Comparison of ENCODE assay signal across 1 cellular context in the genomic region with DNA sequence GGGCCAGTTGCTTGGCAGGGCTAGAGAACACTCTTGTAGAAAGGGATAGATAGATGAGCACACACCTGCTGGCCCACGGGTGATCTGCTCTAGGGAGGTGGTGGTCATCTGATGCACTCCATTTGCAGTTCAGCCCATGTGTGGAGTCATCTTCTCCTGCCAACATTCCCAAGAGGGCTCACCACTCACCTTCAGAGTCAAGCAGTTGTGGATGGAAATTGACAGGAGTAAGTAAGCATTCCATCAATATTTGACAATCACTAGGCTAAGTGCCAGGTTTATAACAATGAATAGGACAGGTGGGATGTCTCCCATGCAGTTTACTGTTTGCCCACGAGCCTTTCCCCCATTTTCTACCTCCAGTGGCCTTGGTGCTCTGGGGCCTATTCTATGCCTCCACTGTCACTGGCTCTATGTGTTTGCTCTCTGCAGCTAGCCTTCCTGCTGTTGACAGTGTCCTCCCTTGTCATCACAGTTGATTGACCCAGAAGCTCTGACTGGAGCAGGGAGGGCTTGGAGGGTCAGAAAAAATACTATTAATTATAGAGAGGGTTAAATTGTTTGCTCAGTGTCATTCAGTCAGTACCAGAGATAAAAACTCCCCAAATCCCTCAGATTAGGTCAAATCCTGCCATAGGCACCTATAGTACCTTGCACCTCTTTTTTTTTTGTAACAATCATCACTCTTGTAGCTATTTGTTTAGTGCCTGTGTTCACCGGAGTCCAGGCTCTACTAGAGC.
A peak's percentile ranks its signal among the peaks of the same experiment; 100 is the strongest.
TF ChIP-seq lines count a peak whose summit lies in the region.

No MANE protein-coding gene starts in this region.

TF ChIP-seq in HepG2, 621 proteins besides CTCF, POLR2A, EP300 and RAD21 (continued from another document and continues in another):
- TF ChIP-seq HMG20B (CRISPR knock-in tag; conservative IDR thresholded peaks at IDR 0.05) (0 out of 2 replicates have a peak, but pooled peaks have one; percentile 6), NR2F2 (IDR thresholded peaks at IDR 0.05; ENCODE audit: borderline replicate concordance, low read depth) (peak; percentile 22; the same call in 1 of the 2 replicates), RBFOX2 (IDR thresholded peaks at IDR 0.05; ENCODE audit: low read depth, low read length) (no peak), ZBTB20 (CRISPR knock-in tag; IDR thresholded peaks at IDR 0.05; ENCODE audit: borderline replicate concordance, low read depth) (peak; percentile 24; the same call in 1 of the 2 replicates), ZNF292 (CRISPR knock-in tag; IDR thresholded peaks at IDR 0.05; ENCODE audit: borderline replicate concordance, low read depth) (peak; percentile 91), FOXK1 (CRISPR knock-in tag; IDR thresholded peaks at IDR 0.05; ENCODE audit: borderline replicate concordance, low read depth) (peak; percentile 77), ZFX (CRISPR knock-in tag; IDR thresholded peaks at IDR 0.05; ENCODE audit: low read depth) (peak; percentile 86), GFI1 (CRISPR knock-in tag; IDR thresholded peaks at IDR 0.05; ENCODE audit: borderline replicate concordance) (peak; percentile 70; the same call in 1 of the 2 replicates), SNAI1 (CRISPR knock-in tag; IDR thresholded peaks at IDR 0.05; ENCODE audit: borderline replicate concordance) (no peak), HNF4A (CRISPR knock-in tag; IDR thresholded peaks at IDR 0.05) (peak; percentile 50; the same call in 1 of the 2 replicates), SKIL (CRISPR knock-in tag; IDR thresholded peaks at IDR 0.05; ENCODE audit: borderline replicate concordance) (peak; percentile 39; the same call in 1 of the 2 replicates), MYNN (CRISPR knock-in tag; IDR thresholded peaks at IDR 0.05; ENCODE audit: low read depth) (no peak), SOX5 (CRISPR knock-in tag; IDR thresholded peaks at IDR 0.05; ENCODE audit: borderline replicate concordance) (peak; percentile 98), PAF1 (CRISPR knock-in tag; IDR thresholded peaks at IDR 0.05) (no peak), ZNF264 (CRISPR knock-in tag; IDR thresholded peaks at IDR 0.05) (0 out of 2 replicates have a peak, but pooled peaks have one; percentile 50), ZNF101 (CRISPR knock-in tag; IDR thresholded peaks at IDR 0.05; ENCODE audit: borderline replicate concordance, low read depth) (no peak), ZMYM3 (CRISPR knock-in tag; IDR thresholded peaks at IDR 0.05) (peak; percentile 77; the same call in 1 of the 2 replicates), CCAR2 (optimal IDR thresholded peaks at IDR 0.05; ENCODE audit: low read depth, low read length) (no peak), ZNF501 (CRISPR knock-in tag; IDR thresholded peaks at IDR 0.05) (peak; percentile 64)
- TF ChIP-seq, protein P1, sequence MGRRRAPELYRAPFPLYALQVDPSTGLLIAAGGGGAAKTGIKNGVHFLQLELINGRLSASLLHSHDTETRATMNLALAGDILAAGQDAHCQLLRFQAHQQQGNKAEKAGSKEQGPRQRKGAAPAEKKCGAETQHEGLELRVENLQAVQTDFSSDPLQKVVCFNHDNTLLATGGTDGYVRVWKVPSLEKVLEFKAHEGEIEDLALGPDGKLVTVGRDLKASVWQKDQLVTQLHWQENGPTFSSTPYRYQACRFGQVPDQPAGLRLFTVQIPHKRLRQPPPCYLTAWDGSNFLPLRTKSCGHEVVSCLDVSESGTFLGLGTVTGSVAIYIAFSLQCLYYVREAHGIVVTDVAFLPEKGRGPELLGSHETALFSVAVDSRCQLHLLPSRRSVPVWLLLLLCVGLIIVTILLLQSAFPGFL (CRISPR knock-in tag; IDR thresholded peaks at IDR 0.05), result no peak
- TF ChIP-seq, protein P2, sequence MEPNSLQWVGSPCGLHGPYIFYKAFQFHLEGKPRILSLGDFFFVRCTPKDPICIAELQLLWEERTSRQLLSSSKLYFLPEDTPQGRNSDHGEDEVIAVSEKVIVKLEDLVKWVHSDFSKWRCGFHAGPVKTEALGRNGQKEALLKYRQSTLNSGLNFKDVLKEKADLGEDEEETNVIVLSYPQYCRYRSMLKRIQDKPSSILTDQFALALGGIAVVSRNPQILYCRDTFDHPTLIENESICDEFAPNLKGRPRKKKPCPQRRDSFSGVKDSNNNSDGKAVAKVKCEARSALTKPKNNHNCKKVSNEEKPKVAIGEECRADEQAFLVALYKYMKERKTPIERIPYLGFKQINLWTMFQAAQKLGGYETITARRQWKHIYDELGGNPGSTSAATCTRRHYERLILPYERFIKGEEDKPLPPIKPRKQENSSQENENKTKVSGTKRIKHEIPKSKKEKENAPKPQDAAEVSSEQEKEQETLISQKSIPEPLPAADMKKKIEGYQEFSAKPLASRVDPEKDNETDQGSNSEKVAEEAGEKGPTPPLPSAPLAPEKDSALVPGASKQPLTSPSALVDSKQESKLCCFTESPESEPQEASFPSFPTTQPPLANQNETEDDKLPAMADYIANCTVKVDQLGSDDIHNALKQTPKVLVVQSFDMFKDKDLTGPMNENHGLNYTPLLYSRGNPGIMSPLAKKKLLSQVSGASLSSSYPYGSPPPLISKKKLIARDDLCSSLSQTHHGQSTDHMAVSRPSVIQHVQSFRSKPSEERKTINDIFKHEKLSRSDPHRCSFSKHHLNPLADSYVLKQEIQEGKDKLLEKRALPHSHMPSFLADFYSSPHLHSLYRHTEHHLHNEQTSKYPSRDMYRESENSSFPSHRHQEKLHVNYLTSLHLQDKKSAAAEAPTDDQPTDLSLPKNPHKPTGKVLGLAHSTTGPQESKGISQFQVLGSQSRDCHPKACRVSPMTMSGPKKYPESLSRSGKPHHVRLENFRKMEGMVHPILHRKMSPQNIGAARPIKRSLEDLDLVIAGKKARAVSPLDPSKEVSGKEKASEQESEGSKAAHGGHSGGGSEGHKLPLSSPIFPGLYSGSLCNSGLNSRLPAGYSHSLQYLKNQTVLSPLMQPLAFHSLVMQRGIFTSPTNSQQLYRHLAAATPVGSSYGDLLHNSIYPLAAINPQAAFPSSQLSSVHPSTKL (CRISPR knock-in tag; IDR thresholded peaks at IDR 0.05), result peak; percentile 91
- TF ChIP-seq, protein P3, sequence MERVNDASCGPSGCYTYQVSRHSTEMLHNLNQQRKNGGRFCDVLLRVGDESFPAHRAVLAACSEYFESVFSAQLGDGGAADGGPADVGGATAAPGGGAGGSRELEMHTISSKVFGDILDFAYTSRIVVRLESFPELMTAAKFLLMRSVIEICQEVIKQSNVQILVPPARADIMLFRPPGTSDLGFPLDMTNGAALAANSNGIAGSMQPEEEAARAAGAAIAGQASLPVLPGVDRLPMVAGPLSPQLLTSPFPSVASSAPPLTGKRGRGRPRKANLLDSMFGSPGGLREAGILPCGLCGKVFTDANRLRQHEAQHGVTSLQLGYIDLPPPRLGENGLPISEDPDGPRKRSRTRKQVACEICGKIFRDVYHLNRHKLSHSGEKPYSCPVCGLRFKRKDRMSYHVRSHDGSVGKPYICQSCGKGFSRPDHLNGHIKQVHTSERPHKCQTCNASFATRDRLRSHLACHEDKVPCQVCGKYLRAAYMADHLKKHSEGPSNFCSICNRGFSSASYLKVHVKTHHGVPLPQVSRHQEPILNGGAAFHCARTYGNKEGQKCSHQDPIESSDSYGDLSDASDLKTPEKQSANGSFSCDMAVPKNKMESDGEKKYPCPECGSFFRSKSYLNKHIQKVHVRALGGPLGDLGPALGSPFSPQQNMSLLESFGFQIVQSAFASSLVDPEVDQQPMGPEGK (CRISPR knock-in tag; IDR thresholded peaks at IDR 0.05), result peak; percentile 77
- TF ChIP-seq, protein P4, sequence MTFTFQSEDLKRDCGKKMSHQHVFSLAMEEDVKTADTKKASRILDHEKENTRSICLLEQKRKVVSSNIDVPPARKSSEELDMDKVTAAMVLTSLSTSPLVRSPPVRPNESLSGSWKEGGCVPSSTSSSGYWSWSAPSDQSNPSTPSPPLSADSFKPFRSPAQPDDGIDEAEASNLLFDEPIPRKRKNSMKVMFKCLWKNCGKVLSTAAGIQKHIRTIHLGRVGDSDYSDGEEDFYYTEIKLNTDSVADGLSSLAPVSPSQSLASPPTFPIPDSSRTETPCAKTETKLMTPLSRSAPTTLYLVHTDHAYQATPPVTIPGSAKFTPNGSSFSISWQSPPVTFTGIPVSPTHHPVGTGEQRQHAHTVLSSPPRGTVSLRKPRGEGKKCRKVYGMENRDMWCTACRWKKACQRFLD (CRISPR knock-in tag; IDR thresholded peaks at IDR 0.05; ENCODE audit: borderline replicate concordance), result no peak
- TF ChIP-seq, protein P5, sequence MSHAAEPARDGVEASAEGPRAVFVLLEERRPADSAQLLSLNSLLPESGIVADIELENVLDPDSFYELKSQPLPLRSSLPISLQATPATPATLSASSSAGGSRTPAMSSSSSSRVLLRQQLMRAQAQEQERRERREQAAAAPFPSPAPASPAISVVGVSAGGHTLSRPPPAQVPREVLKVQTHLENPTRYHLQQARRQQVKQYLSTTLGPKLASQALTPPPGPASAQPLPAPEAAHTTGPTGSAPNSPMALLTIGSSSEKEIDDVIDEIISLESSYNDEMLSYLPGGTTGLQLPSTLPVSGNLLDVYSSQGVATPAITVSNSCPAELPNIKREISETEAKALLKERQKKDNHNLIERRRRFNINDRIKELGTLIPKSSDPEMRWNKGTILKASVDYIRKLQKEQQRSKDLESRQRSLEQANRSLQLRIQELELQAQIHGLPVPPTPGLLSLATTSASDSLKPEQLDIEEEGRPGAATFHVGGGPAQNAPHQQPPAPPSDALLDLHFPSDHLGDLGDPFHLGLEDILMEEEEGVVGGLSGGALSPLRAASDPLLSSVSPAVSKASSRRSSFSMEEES (CRISPR knock-in tag; IDR thresholded peaks at IDR 0.05), result peak; percentile 69
- TF ChIP-seq, protein P6, sequence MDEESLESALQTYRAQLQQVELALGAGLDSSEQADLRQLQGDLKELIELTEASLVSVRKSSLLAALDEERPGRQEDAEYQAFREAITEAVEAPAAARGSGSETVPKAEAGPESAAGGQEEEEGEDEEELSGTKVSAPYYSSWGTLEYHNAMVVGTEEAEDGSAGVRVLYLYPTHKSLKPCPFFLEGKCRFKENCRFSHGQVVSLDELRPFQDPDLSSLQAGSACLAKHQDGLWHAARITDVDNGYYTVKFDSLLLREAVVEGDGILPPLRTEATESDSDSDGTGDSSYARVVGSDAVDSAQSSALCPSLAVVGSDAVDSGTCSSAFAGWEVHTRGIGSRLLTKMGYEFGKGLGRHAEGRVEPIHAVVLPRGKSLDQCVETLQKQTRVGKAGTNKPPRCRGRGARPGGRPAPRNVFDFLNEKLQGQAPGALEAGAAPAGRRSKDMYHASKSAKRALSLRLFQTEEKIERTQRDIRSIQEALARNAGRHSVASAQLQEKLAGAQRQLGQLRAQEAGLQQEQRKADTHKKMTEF (CRISPR knock-in tag; IDR thresholded peaks at IDR 0.05), result peak; percentile 78
- TF ChIP-seq, protein P7, sequence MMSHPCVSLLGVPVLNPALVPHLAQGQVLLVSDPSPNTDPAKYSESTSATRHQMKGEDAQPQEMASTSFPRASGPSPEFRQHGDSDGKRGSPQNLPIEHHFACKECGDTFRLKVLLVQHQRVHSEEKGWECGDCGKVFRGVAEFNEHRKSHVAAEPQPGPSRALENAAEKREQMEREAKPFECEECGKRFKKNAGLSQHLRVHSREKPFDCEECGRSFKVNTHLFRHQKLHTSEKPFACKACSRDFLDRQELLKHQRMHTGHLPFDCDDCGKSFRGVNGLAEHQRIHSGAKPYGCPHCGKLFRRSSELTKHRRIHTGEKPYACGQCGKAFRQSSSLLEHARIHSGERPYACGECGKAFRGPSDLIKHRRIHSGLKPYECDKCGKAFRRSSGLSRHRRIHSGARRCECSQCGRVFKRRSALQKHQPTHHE (CRISPR knock-in tag; IDR thresholded peaks at IDR 0.05; ENCODE audit: borderline replicate concordance), result no peak
- TF ChIP-seq, protein P8, sequence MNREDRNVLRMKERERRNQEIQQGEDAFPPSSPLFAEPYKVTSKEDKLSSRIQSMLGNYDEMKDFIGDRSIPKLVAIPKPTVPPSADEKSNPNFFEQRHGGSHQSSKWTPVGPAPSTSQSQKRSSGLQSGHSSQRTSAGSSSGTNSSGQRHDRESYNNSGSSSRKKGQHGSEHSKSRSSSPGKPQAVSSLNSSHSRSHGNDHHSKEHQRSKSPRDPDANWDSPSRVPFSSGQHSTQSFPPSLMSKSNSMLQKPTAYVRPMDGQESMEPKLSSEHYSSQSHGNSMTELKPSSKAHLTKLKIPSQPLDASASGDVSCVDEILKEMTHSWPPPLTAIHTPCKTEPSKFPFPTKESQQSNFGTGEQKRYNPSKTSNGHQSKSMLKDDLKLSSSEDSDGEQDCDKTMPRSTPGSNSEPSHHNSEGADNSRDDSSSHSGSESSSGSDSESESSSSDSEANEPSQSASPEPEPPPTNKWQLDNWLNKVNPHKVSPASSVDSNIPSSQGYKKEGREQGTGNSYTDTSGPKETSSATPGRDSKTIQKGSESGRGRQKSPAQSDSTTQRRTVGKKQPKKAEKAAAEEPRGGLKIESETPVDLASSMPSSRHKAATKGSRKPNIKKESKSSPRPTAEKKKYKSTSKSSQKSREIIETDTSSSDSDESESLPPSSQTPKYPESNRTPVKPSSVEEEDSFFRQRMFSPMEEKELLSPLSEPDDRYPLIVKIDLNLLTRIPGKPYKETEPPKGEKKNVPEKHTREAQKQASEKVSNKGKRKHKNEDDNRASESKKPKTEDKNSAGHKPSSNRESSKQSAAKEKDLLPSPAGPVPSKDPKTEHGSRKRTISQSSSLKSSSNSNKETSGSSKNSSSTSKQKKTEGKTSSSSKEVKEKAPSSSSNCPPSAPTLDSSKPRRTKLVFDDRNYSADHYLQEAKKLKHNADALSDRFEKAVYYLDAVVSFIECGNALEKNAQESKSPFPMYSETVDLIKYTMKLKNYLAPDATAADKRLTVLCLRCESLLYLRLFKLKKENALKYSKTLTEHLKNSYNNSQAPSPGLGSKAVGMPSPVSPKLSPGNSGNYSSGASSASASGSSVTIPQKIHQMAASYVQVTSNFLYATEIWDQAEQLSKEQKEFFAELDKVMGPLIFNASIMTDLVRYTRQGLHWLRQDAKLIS (CRISPR knock-in tag; IDR thresholded peaks at IDR 0.05), result no peak
- TF ChIP-seq, protein P9, sequence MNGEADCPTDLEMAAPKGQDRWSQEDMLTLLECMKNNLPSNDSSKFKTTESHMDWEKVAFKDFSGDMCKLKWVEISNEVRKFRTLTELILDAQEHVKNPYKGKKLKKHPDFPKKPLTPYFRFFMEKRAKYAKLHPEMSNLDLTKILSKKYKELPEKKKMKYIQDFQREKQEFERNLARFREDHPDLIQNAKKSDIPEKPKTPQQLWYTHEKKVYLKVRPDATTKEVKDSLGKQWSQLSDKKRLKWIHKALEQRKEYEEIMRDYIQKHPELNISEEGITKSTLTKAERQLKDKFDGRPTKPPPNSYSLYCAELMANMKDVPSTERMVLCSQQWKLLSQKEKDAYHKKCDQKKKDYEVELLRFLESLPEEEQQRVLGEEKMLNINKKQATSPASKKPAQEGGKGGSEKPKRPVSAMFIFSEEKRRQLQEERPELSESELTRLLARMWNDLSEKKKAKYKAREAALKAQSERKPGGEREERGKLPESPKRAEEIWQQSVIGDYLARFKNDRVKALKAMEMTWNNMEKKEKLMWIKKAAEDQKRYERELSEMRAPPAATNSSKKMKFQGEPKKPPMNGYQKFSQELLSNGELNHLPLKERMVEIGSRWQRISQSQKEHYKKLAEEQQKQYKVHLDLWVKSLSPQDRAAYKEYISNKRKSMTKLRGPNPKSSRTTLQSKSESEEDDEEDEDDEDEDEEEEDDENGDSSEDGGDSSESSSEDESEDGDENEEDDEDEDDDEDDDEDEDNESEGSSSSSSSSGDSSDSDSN (CRISPR knock-in tag; IDR thresholded peaks at IDR 0.05), result peak; percentile 63
